ENCODE assay signal across 9 cellular contexts in the genomic region with DNA sequence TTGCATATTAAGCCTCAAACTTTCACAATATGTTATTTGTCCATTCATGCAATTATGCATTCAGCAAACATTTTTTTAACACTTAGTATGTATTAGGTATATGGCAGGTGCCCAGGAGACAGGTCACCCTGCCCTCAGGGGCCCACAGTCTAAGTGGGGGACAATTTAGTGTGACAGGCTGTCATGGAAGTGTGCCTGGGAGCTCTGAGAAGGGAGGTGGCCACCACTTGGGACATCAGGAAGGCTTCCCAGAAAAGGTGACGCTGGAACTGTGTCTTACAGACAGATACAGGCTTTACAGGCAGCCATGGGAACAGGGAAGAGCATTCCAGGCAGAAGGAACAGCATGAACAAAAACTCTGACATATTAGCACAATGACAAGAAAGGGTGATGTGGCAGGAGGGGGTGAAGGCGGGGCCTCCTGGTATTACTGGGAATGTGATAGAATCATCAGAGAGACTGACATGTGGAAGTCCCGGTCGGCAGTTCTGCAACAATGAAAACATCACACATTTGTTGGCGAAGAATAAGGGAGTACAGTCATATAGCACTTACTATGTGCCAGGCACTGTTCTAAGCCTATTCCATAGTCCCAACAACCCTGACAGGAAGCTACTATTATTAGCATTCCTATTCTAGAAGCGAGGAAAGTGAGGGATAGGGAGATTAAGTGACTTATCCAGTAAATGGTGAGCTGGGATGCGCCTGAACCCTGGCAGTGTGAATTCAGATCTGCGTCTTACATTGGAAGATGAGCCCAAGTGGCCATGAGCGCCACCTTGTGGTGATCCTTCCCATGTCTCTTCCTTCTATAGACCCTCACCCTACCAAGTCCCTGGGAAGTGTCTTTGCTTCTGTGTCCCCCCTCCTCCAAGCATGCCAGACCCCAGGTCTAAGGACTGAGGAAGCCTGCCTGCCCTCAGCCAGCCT. TPM values are rescaled to one million over a fixed set of nuclear protein-coding genes. Genes with fewer than 3 reads are reported as not detected.
DNase-seq lines count a peak whose midpoint lies in the region; ATAC-seq, FAIRE-seq and TF ChIP-seq lines count a peak whose summit lies in the region.
"Had no signal": no experiment of that assay in that cellular context is flagged by ENCODE, and none has a peak within 500 bp of the region (broad histone marks: within the 10 kb centered on the region; RNA-seq: fewer than 3 reads in every experiment).

No MANE protein-coding gene starts in this region.

- peaks cover 83% of the 10 kb centered on the region for H3K36me3 Mint-ChIP-seq in activated B cell treated with CpG ODN at 0.5 μM for 24 hours (ENCODE audit: low read depth)

- H3K9me3 Mint-ChIP-seq in activated B cell treated with CpG ODN at 0.5 μM for 24 hours = no peaks in the 10 kb centered on the region

- no peak overlapping the region for H3K4me3 Mint-ChIP-seq in activated B cell treated with CpG ODN at 0.5 μM for 24 hours

- TF ChIP-seq CTCF in activated B cell treated with CpG ODN at 0.5 μM for 24 hours (IDR thresholded peaks at IDR 0.05) (peak; percentile 70), bronchial epithelial cell (IDR thresholded peaks at IDR 0.05; ENCODE audit: insufficient read depth, low read length, severe bottlenecking) (peak; percentile 87)

- intact Hi-C loops in activated B cell treated with CpG ODN at 0.5 μM for 24 hours (cut with micrococcal nuclease) = loop anchor here (1.0 kb wide), 5 partner anchors 9 to 150 kb away; partner anchors contain the start of gene ACBD4

- H3K27me3 ChIP-seq in bronchial epithelial cell (ENCODE audit: control insufficient read depth, insufficient read depth, low read length) = no peaks in the 10 kb centered on the region

- DNase-seq in NCI-H2171 treated with DMSO at 0.1 percent for 48 hours (lab: John Stamatoyannopoulos, UW) = peak; percentile 43
- no peak for DNase-seq in NCI-H2171 (lab: John Stamatoyannopoulos, UW)
- DNase-seq in NCI-H1694 (lab: John Stamatoyannopoulos, UW) = peak; percentile 84
- DNase-seq in activated B cell treated with CpG ODN at 0.5 μM for 24 hours = peak; percentile 64
- peak; percentile 68 for DNase-seq in bronchial epithelial cell (ENCODE audit: low read depth)
- DNase-seq in kidney glomerular epithelial cell (lab: John Stamatoyannopoulos, UW) = peak; percentile 32
- DNase-seq in stimulated activated CD4-positive, alpha-beta T cell treated with anti-CD3 and anti-CD28 coated beads, Interleukin-4, amount 100 ng/mL, for 1 hour = peak; percentile 83

- no peaks in the 10 kb centered on the region for H3K36me3 ChIP-seq in bronchial epithelial cell (ENCODE audit: control insufficient read depth, insufficient read depth, low read length)

- H3K4me1 Mint-ChIP-seq in activated B cell treated with CpG ODN at 0.5 μM for 24 hours = peaks cover 53% of the 10 kb centered on the region

- H3K4me3 ChIP-seq in bronchial epithelial cell (ENCODE audit: low read depth, low read length) = no peak overlapping the region

- H3K27ac Mint-ChIP-seq in activated B cell treated with CpG ODN at 0.5 μM for 24 hours = peak overlapping the region; percentile 15

- peak; percentile 60 for FAIRE-seq in bronchial epithelial cell (lab: Jason Lieb, UNC)
- FAIRE-seq: G401.6 had no signal

- POLR2A ChIA-PET in activated B cell treated with CpG ODN at 0.5 μM for 24 hours (lab: Charles Lee) = interaction anchor here (0.6 to 12.5 kb wide), 6 partner anchors 13 to 88 kb away, joined by 3 to 378 read pairs (median 5); partner anchors contain the start of genes FMNL1, HEXIM1 and MAP3K14

- H3K27me3 Mint-ChIP-seq in activated B cell treated with CpG ODN at 0.5 μM for 24 hours = no peaks in the 10 kb centered on the region

- ATAC-seq in activated B cell treated with CpG ODN at 0.5 μM for 24 hours (ENCODE audit: low read depth) (peak; percentile 67), HG03439 (IDR thresholded peaks at IDR 0.05; ENCODE audit: unreplicated experiment) (no peak)

- CTCF ChIA-PET in activated B cell treated with CpG ODN at 0.5 μM for 24 hours (lab: Charles Lee) = interaction anchor here (0.6 to 4.7 kb wide), 13 partner anchors 11 to 154 kb away, joined by 3 to 203 read pairs (median 7); partner anchors contain the start of genes ACBD4, FMNL1 and MAP3K14

RNA-seq across cellular contexts. Expression of gene FMNL1, which starts 13.7 kb away (rescaled TPM):
- total RNA-seq in activated B cell treated with CpG ODN at 0.5 μM for 24 hours (310 and 351 TPM in 2 replicates), bronchial epithelial cell (0.53 and 2.0 TPM in 2 replicates)

RNA-seq across cellular contexts. Expression of gene SPATA32, which starts 26.6 kb away (rescaled TPM):
- total RNA-seq in activated B cell treated with CpG ODN at 0.5 μM for 24 hours = 0.27 and 0.39 TPM in 2 replicates
- total RNA-seq in bronchial epithelial cell = under 0.01 TPM in 1 of 2 replicates, not detected in the other

Comparison
In these comparisons a context has a peak if more than half of its experiments do, and no peak if none do; other contexts are left out.
1. RNA of gene FMNL1, which starts 13.7 kb away (total RNA-seq): 310 to 351 TPM in activated B cell treated with CpG ODN at 0.5 μM for 24 hours; 0.53 to 2.0 TPM in bronchial epithelial cell; every median in the first group is over 100 times any median in the second.